In genomic region chr3:15783361-15783969, GRCh38 we compare ENCODE assay signal across 1 cellular context.
TF ChIP-seq lines count a peak whose summit lies in the region.

No MANE protein-coding gene starts in this region.

TF ChIP-seq in GM23338, 12 proteins besides CTCF, POLR2A, EP300 and RAD21 (continued from another document):
- TF ChIP-seq NANOG (IDR thresholded peaks at IDR 0.05; ENCODE audit: borderline replicate concordance), result no peak
- no peak for TF ChIP-seq REST (IDR thresholded peaks at IDR 0.05; ENCODE audit: unreplicated experiment)
- no peak for TF ChIP-seq STAT1 (IDR thresholded peaks at IDR 0.05; ENCODE audit: unreplicated experiment)
- no peak for TF ChIP-seq EZH2phosphoT487 (IDR thresholded peaks at IDR 0.05; ENCODE audit: unreplicated experiment)
